In genomic region chr9:34376596-34377401, GRCh38 we compare ENCODE assay signal across 8 cellular contexts. TPM values are rescaled to one million over a fixed set of nuclear protein-coding genes. Genes with fewer than 3 reads are reported as not detected.
A peak's percentile ranks its signal among the peaks of the same experiment; 100 is the strongest.
DNase-seq lines count a peak whose midpoint lies in the region; ATAC-seq and TF ChIP-seq lines count a peak whose summit lies in the region.

Gene MYORG, minus strand, starts transcription at chr9:34376898. Its CDS starts 3,955 bp downstream, at chr9:34372943.

- peaks cover 0 to 4% (median 0%) of the 10 kb centered on the region in 5 donors for H3K36me3 Mint-ChIP-seq in naive thymus-derived CD4-positive, alpha-beta T cell
- no peaks in the 10 kb centered on the region for H3K36me3 Mint-ChIP-seq in stimulated activated naive B cell treated with anti-CD40 and anti-IgM and Interleukin-4, amounts not matched to agents 10 μg/mL and 1 μg/mL and 100 μg/mL, for 72 hours

- peaks cover 0 to 5% (median 0%) of the 10 kb centered on the region in 5 donors for H3K27me3 Mint-ChIP-seq in naive thymus-derived CD4-positive, alpha-beta T cell
- peaks cover 7 to 9% of the 10 kb centered on the region in 2 donors for H3K27me3 Mint-ChIP-seq in stimulated activated naive B cell treated with anti-CD40 and anti-IgM and Interleukin-4, amounts not matched to agents 10 μg/mL and 1 μg/mL and 100 μg/mL, for 72 hours

- TF ChIP-seq POLR2A in Peyer's patch (IDR thresholded peaks at IDR 0.05), result peak; percentile 99

- H3K4me1 ChIP-seq in Peyer's patch (peaks cover 7 to 43% (median 15%) of the 10 kb centered on the region in 4 donors), fibroblast of lung (ENCODE audit: control insufficient read depth, extremely low read depth, insufficient read depth, low read length) (peaks cover 3% of the 10 kb centered on the region)
- peaks cover 16 to 22% of the 10 kb centered on the region in 2 donors for H3K4me1 ChIP-seq in naive thymus-derived CD4-positive, alpha-beta T cell (ENCODE audit: control insufficient read depth in 2 of 2, insufficient read depth in 2 of 2, low read length in 2 of 2)

- POLR2A ChIA-PET in naive thymus-derived CD4-positive, alpha-beta T cell (lab: Charles Lee), result interaction anchor here (0.7 to 6.1 kb wide), 7 partner anchors 43 to 365 kb away, joined by 3 to 62 read pairs (median 3); partner anchors contain the start of gene DCTN3

- H3K9me3 ChIP-seq in Peyer's patch, result no peaks in the 10 kb centered on the region
- no peaks in the 10 kb centered on the region for H3K9me3 ChIP-seq in fibroblast of lung (ENCODE audit: control insufficient read depth, insufficient read depth, low read depth, low read length)
- no peaks in the 10 kb centered on the region for H3K9me3 ChIP-seq in naive thymus-derived CD4-positive, alpha-beta T cell (ENCODE audit: control insufficient read depth in 2 of 3, low read length in 3 of 3)

- ATAC-seq in GM21737 (IDR thresholded peaks at IDR 0.05; ENCODE audit: unreplicated experiment), result peak; percentile 83
- peak; percentile 86 for ATAC-seq in naive thymus-derived CD4-positive, alpha-beta T cell
- ATAC-seq in stimulated activated naive B cell treated with anti-CD40 and anti-IgM and Interleukin-4, amounts not matched to agents 10 μg/mL and 1 μg/mL and 100 μg/mL, for 72 hours (replicated peaks), result peak; percentile 86 to 89

- peak within 1 kb of the TSS; percentile 58 to 95 (median 70) for H3K4me3 ChIP-seq in Peyer's patch
- H3K4me3 ChIP-seq in fibroblast of lung (replicated peaks in 1 of 4; ENCODE audit: control extremely low read depth in 1 of 4, insufficient read depth in 1 of 4, low read depth in 3 of 4, low read length in 4 of 4), result peak within 1 kb of the TSS; percentile 52 to 92 (median 64)
- peak within 1 kb of the TSS; percentile 82 for H3K4me3 ChIP-seq in naive thymus-derived CD4-positive, alpha-beta T cell (ENCODE audit: low read length)

- H3K27me3 ChIP-seq in Peyer's patch, result no peaks in the 10 kb centered on the region
- H3K27me3 ChIP-seq in fibroblast of lung (ENCODE audit: control insufficient read depth, insufficient read depth, low read length), result peaks cover 14% of the 10 kb centered on the region
- H3K27me3 ChIP-seq in naive thymus-derived CD4-positive, alpha-beta T cell (ENCODE audit: control insufficient read depth in 2 of 2, insufficient read depth in 2 of 2, low read length in 2 of 2), result no peaks in the 10 kb centered on the region

- no peaks in the 10 kb centered on the region for H3K79me2 ChIP-seq in fibroblast of lung (ENCODE audit: control insufficient read depth, insufficient read depth, low read length)

- peak within 1 kb of the TSS; percentile 78 to 94 (median 91) for H3K4me3 Mint-ChIP-seq in naive thymus-derived CD4-positive, alpha-beta T cell
- peak within 1 kb of the TSS; percentile 84 to 89 for H3K4me3 Mint-ChIP-seq in stimulated activated naive B cell treated with anti-CD40 and anti-IgM and Interleukin-4, amounts not matched to agents 10 μg/mL and 1 μg/mL and 100 μg/mL, for 72 hours

- intact Hi-C loops in naive thymus-derived CD4-positive, alpha-beta T cell (cut with micrococcal nuclease), result loop anchor here (1.0 to 10.0 kb wide), 21 partner anchors 27 to 1824 kb away; partner anchors contain the start of genes DCAF12 (in 2 of the 2), UBAP1 (in 2 of the 2), APTX (in 1 of the 2) and CLTA (in 1 of the 2)

- DNase-seq in DMS79 treated with DMSO at 0.1 percent for 48 hours (lab: John Stamatoyannopoulos, UW) (peak; percentile 98), KG1 (lab: John Stamatoyannopoulos, UW) (peak; percentile 79), Peyer's patch (peak; percentile 97 to 100 (median 99)), activated T-helper 1 cell treated with Interleukin-2 at 50 U/mL for 16 hours (ENCODE audit: low read depth) (peak; percentile 95), fibroblast of lung (ENCODE audit: low read depth in 2 of 2) (peak; percentile 69 to 84)
- peak; percentile 85 to 96 (median 93) for DNase-seq in naive thymus-derived CD4-positive, alpha-beta T cell
- peak; percentile 97 for DNase-seq in stimulated activated naive B cell treated with anti-CD40 and anti-IgM and Interleukin-4, amounts not matched to agents 10 μg/mL and 1 μg/mL and 100 μg/mL, for 72 hours

- peak within 1 kb of the TSS; percentile 92 for H3K4me2 ChIP-seq in fibroblast of lung (ENCODE audit: extremely low read depth, insufficient read depth, low read length)

- H3K27ac ChIP-seq in Peyer's patch, result peak within 1 kb of the TSS; percentile 52 to 99 (median 88)
- no peak within 1 kb of the TSS for H3K27ac ChIP-seq in fibroblast of lung (ENCODE audit: insufficient read depth, low read length)
- H3K27ac ChIP-seq in naive thymus-derived CD4-positive, alpha-beta T cell (ENCODE audit: low read depth, low read length), result peak within 1 kb of the TSS; percentile 57

- peaks cover 27 to 49% (median 45%) of the 10 kb centered on the region in 7 donors for H3K4me1 Mint-ChIP-seq in naive thymus-derived CD4-positive, alpha-beta T cell
- peaks cover 25 to 32% of the 10 kb centered on the region in 2 donors for H3K4me1 Mint-ChIP-seq in stimulated activated naive B cell treated with anti-CD40 and anti-IgM and Interleukin-4, amounts not matched to agents 10 μg/mL and 1 μg/mL and 100 μg/mL, for 72 hours

- H3K27ac Mint-ChIP-seq in naive thymus-derived CD4-positive, alpha-beta T cell, result peak within 1 kb of the TSS; percentile 52 to 92 (median 81)
- no peak within 1 kb of the TSS for H3K27ac Mint-ChIP-seq in stimulated activated naive B cell treated with anti-CD40 and anti-IgM and Interleukin-4, amounts not matched to agents 10 μg/mL and 1 μg/mL and 100 μg/mL, for 72 hours

- peak within 1 kb of the TSS; percentile 89 for H2AFZ ChIP-seq in fibroblast of lung (ENCODE audit: low read length)

- no peaks in the 10 kb centered on the region for H4K20me1 ChIP-seq in fibroblast of lung (ENCODE audit: control insufficient read depth, extremely low read depth, insufficient read depth, low read length)

- TF ChIP-seq CTCF in Peyer's patch (IDR thresholded peaks at IDR 0.05) (no peak), fibroblast of lung (conservative IDR thresholded peaks at IDR 0.05 in 1 of 2, IDR thresholded peaks at IDR 0.05 in 1 of 2; ENCODE audit: low read depth in 1 of 2, low read length in 2 of 2) (no peak)

- H3K9me3 Mint-ChIP-seq in naive thymus-derived CD4-positive, alpha-beta T cell, result no peaks in the 10 kb centered on the region
- H3K9me3 Mint-ChIP-seq in stimulated activated naive B cell treated with anti-CD40 and anti-IgM and Interleukin-4, amounts not matched to agents 10 μg/mL and 1 μg/mL and 100 μg/mL, for 72 hours, result no peaks in the 10 kb centered on the region

- CTCF ChIA-PET in naive thymus-derived CD4-positive, alpha-beta T cell (lab: Charles Lee), result interaction anchor here (1.7 to 5.2 kb wide), 3 partner anchors 13 to 45 kb away, joined by 4 to 39 read pairs (median 10); no protein-coding TSS in a partner anchor

- peak within 1 kb of the TSS; percentile 34 for H3K9ac ChIP-seq in fibroblast of lung (ENCODE audit: insufficient read depth, low read length)

- peaks cover 0 to 9% (median 0%) of the 10 kb centered on the region in 3 donors for H3K36me3 ChIP-seq in Peyer's patch
- no peaks in the 10 kb centered on the region for H3K36me3 ChIP-seq in fibroblast of lung (ENCODE audit: control insufficient read depth, insufficient read depth, low read length)
- H3K36me3 ChIP-seq in naive thymus-derived CD4-positive, alpha-beta T cell (ENCODE audit: control insufficient read depth in 2 of 3, insufficient read depth in 3 of 3, low read length in 3 of 3), result no peaks in the 10 kb centered on the region

RNA-seq across cellular contexts. Expression of gene MYORG, which starts in this region (rescaled TPM):
- total RNA-seq in Peyer's patch (10 to 100 TPM in 3 of 4 donors, 1 to 10 TPM in 1; 7.4 to 97.2 (median 88.3) TPM), fibroblast of lung (0.26 and 0.83 TPM in 2 replicates)
- 0.34 and 0.38 TPM in 2 replicates for polyA plus RNA-seq in fibroblast of lung
- 0.96 and 1.1 TPM in 2 replicates for polyA plus RNA-seq in fibroblast of lung (2012)
- polyA minus RNA-seq in fibroblast of lung (ENCODE audit: low replicate concordance), result 1.0 and 1.6 TPM in 2 replicates
- 1 to 10 TPM in 2 of 5 experiments, under 1 TPM in 3; 0.60 to 1.9 (median 0.78) TPM for total RNA-seq in naive thymus-derived CD4-positive, alpha-beta T cell
- polyA plus RNA-seq in naive thymus-derived CD4-positive, alpha-beta T cell, result 1 to 10 TPM in 1 of 2 donors, under 1 TPM in 1; 0.28 to 1.4 TPM
